Comparison of ENCODE assay signal across 8 cellular contexts in the genomic region with DNA sequence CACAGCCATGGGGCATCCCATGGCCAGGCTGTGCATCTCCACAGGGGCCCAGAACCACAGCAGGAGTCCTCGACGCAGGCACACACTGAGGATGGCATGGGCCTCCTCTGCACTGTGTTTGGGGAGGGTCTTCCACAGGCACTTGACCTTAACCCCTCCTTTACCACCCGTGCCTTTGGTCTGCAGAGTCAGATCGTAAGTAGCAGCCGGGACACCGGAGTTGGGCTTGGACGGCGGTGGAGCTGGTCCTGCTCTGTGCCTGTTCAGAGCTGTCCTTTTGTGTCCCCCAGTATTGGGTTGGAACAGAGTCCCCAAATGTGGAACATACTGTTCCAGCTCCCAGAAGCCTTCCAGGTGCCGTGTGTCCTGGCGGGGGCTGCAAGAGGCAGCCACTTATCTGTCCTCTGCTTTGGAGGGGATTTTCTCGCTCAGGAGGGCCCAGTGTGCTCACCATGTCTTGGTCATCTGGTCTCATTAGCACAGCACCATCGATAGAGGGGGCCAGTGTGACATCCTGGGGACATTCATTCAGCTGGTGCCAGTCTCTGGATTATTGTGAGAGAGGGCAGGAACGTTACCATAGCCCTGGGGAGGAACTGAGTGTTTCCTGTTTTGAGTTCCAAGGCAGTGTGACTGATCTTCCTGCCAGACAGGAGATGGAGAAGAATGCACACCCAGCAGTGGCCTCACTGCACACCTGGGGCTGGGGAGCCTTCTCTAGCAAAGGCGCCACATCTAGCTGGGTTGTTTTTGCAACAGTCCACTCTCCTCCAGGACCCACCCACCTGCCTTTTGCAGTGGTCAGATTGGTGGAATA. TPM values are rescaled to one million over a fixed set of nuclear protein-coding genes. Genes with fewer than 3 reads are reported as not detected.
DNase-seq lines count a peak whose midpoint lies in the region; ATAC-seq and TF ChIP-seq lines count a peak whose summit lies in the region.

No MANE protein-coding gene starts in this region.

- peaks cover 33% of the 10 kb centered on the region for H3K4me1 Mint-ChIP-seq in memory B cell
- peaks cover 15% of the 10 kb centered on the region for H3K4me1 Mint-ChIP-seq in glutamatergic neuron (ENCODE audit: low read depth, unreplicated experiment)

- H3K9me3 Mint-ChIP-seq in memory B cell (no peaks in the 10 kb centered on the region), glutamatergic neuron (ENCODE audit: unreplicated experiment) (peaks cover 5% of the 10 kb centered on the region)

- peak; percentile 69 for DNase-seq in AG10803 (ENCODE audit: low read depth)
- peak; percentile 86 for DNase-seq in NAMALWA (ENCODE audit: low spot score)
- DNase-seq in UCSD-AML1 (lab: John Stamatoyannopoulos, UW; ENCODE audit: unreplicated experiment): peak; percentile 78
- peak; percentile 86 to 98 for DNase-seq in dermis microvascular lymphatic vessel endothelial cell (ENCODE audit: low read depth in 2 of 2)
- DNase-seq in memory B cell (ENCODE audit: low spot score in 2 of 2): peak; percentile 65 to 75
- peak in 1 of 2 donors; percentile 92 for DNase-seq in upper lobe of left lung
- no peak for DNase-seq in glutamatergic neuron

- H3K4me3 ChIP-seq in AG10803 (ENCODE audit: low read length): no peak overlapping the region
- H3K4me3 ChIP-seq in upper lobe of left lung: no peak overlapping the region

- H3K4me1 ChIP-seq in upper lobe of left lung: peaks cover 52 to 63% (median 59%) of the 10 kb centered on the region in 4 donors

- whole genome bisulfite sequencing in upper lobe of left lung, 2 donors: 33 to 44% methylated on average over 6 to 14 of the region's 14 CpGs

- H3K4me3 Mint-ChIP-seq in memory B cell (peak overlapping the region; percentile 45), glutamatergic neuron (ENCODE audit: unreplicated experiment) (no peak overlapping the region)

- H3K27ac Mint-ChIP-seq in memory B cell: peak overlapping the region; percentile 95
- H3K27ac Mint-ChIP-seq in glutamatergic neuron (ENCODE audit: unreplicated experiment): no peak overlapping the region

- H3K36me3 ChIP-seq in upper lobe of left lung: peaks cover 0 to 7% (median 4%) of the 10 kb centered on the region in 4 donors

- peak in 1 of 4 donors; percentile 54 for TF ChIP-seq POLR2A in upper lobe of left lung (IDR thresholded peaks at IDR 0.05)

- no peaks in the 10 kb centered on the region for H3K27me3 Mint-ChIP-seq in memory B cell
- no peaks in the 10 kb centered on the region for H3K27me3 Mint-ChIP-seq in glutamatergic neuron (ENCODE audit: unreplicated experiment)

- no peaks in the 10 kb centered on the region for H3K36me3 Mint-ChIP-seq in memory B cell
- H3K36me3 Mint-ChIP-seq in glutamatergic neuron (ENCODE audit: unreplicated experiment): no peaks in the 10 kb centered on the region

- no peak for TF ChIP-seq EP300 in upper lobe of left lung (IDR thresholded peaks at IDR 0.05)

- peak overlapping the region; percentile 48 to 97 (median 74) for H3K27ac ChIP-seq in upper lobe of left lung

- no peaks in the 10 kb centered on the region for H3K9me3 ChIP-seq in upper lobe of left lung

- ATAC-seq in memory B cell (ENCODE audit: low read depth) (peak; percentile 45), upper lobe of left lung (ENCODE audit: low FRiP score in 2 of 2) (peak; percentile 64 to 84)

- TF ChIP-seq CTCF in AG10803 (conservative IDR thresholded peaks at IDR 0.05; ENCODE audit: low read length) (peak; percentile 59), GM12874 (IDR thresholded peaks at IDR 0.05; ENCODE audit: insufficient read depth, low read depth, low read length) (peak; percentile 79), upper lobe of left lung (IDR thresholded peaks at IDR 0.05) (peak; percentile 72 to 89 (median 78)), glutamatergic neuron (IDR thresholded peaks at IDR 0.05; ENCODE audit: partially characterized antibody, unreplicated experiment) (no peak)

- H3K27me3 ChIP-seq in upper lobe of left lung: peaks cover 0 to 6% (median 0%) of the 10 kb centered on the region in 4 donors

RNA-seq across cellular contexts. Expression of gene CRELD2, which starts 12.4 kb away (rescaled TPM):
- total RNA-seq in dermis microvascular lymphatic vessel endothelial cell (47.5 and 49.9 TPM in 2 replicates), upper lobe of left lung (10 to 100 TPM; 31.2 to 72.6 (median 46.9) TPM), glutamatergic neuron (ENCODE audit: unreplicated experiment) (24.9 TPM)

RNA-seq across cellular contexts. Expression of gene ALG12, which starts 12.6 kb away (rescaled TPM):
- total RNA-seq in dermis microvascular lymphatic vessel endothelial cell (11.2 and 19.7 TPM in 2 replicates), upper lobe of left lung (10 to 100 TPM; 14.2 to 32.5 (median 22.3) TPM), glutamatergic neuron (ENCODE audit: unreplicated experiment) (14.7 TPM)

RNA-seq across cellular contexts. Expression of gene PIM3, which starts 29.8 kb away (rescaled TPM):
- 163 and 289 TPM in 2 replicates for total RNA-seq in dermis microvascular lymphatic vessel endothelial cell
- 100 to 1,000 TPM; 131 to 246 (median 156) TPM for total RNA-seq in upper lobe of left lung
- total RNA-seq in glutamatergic neuron (ENCODE audit: unreplicated experiment): 32.3 TPM
